11 cellular contexts compared by ENCODE assay signal in the genomic region with DNA sequence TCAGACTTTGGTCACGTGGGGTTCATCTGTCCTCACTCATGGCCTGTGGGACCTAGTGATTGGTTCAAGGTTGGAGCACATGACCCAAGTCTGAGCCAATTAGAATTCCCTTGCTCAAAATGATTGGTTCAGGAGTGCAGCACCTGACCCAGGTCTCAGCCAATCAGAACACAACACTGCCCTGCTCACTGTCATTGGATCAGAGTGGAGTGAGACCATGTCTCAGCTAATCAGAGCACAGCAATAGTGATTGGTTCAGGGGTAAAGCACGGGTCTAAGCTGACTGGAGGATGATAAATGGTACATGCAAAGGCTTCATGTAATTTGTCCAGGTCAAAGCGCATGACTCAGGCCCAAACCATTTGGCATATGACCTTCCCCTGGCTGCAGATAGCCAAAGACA.
DNase-seq lines count a peak whose midpoint lies in the region; ATAC-seq, FAIRE-seq and TF ChIP-seq lines count a peak whose summit lies in the region.
"Had no signal": no experiment of that assay in that cellular context is flagged by ENCODE, and none has a peak within 500 bp of the region (broad histone marks: within the 10 kb centered on the region; RNA-seq: fewer than 3 reads in every experiment).

No MANE protein-coding gene starts in this region.

- H3K14ac ChIP-seq in H1 (ENCODE audit: insufficient read length) = no peak overlapping the region

- no peak overlapping the region for H2BK15ac ChIP-seq in H1 (ENCODE audit: low read length)

- CTCF ChIA-PET in H1 (lab: Charles Lee; ENCODE audit: partially characterized antibody) = interaction anchor here (1.0 to 2.7 kb wide), 5 partner anchors 9 to 68 kb away, joined by 3 to 11 read pairs (median 4); no protein-coding TSS in a partner anchor

- H3K9me3 ChIP-seq in H1 (ENCODE audit: insufficient read depth in 2 of 2, low read depth in 1 of 2, low read length in 1 of 2) = no peaks in the 10 kb centered on the region

- no peak for TF ChIP-seq RAD21 in H1 (IDR thresholded peaks at IDR 0.05 in 1 of 2, conservative IDR thresholded peaks at IDR 0.05 in 1 of 2; ENCODE audit: low read depth in 2 of 2, low read length in 2 of 2)

- H4K5ac ChIP-seq in H1 (ENCODE audit: insufficient read length, low read depth, low read length) = no peak overlapping the region

- no peaks in the 10 kb centered on the region; a peak in 2 of 8 replicates for H3K36me3 ChIP-seq in H1 (ENCODE audit: control insufficient read depth in 2 of 4, insufficient read depth in 4 of 4, low read length in 3 of 4)

- H3K79me2 ChIP-seq in H1 (ENCODE audit: control insufficient read depth in 1 of 2, insufficient read depth in 2 of 2, low read length in 2 of 2) = no peaks in the 10 kb centered on the region

- TF ChIP-seq EP300 in H1 (IDR thresholded peaks at IDR 0.05; ENCODE audit: borderline replicate concordance in 1 of 2, low read depth in 2 of 2, low read length in 2 of 2) = no peak

- peaks cover 2% of the 10 kb centered on the region; the same call in 1 of the 2 replicates for H3K23me2 ChIP-seq in H1 (ENCODE audit: low read depth, low read length)

- no peak overlapping the region for H2AK5ac ChIP-seq in H1 (ENCODE audit: low read depth, low read length)

- H4K8ac ChIP-seq in H1 (ENCODE audit: extremely low read depth, insufficient read depth, low read length) = no peak overlapping the region

- H3K23ac ChIP-seq in H1 (ENCODE audit: insufficient read length) = no peak overlapping the region

- H3K9ac ChIP-seq in H1 (replicated peaks in 1 of 4; ENCODE audit: extremely low read depth in 1 of 4, low read depth in 3 of 4, low read length in 3 of 4) = no peak overlapping the region; a peak in 1 of 7 replicates

- no peak overlapping the region for H2BK5ac ChIP-seq in H1 (ENCODE audit: low read depth, low read length)

- POLR2A ChIA-PET in H1 (lab: Charles Lee; ENCODE audit: partially characterized antibody) = interaction anchor here (1.7 kb wide), 1 partner anchor 10 kb away, joined by 4 read pairs; no protein-coding TSS in a partner anchor

- no peaks in the 10 kb centered on the region; the same call in 1 of the 2 replicates for H3K79me1 ChIP-seq in H1 (ENCODE audit: low read depth, low read length)

- TF ChIP-seq CTCF in H1 (IDR thresholded peaks at IDR 0.05; ENCODE audit: control extremely low read depth in 1 of 3, insufficient read depth in 1 of 3, low read depth in 1 of 3, low read length in 3 of 3) = no peak

- 89% methylated on average over 3 of the region's 3 CpGs; no CpG with 5 or more reads in 1 of the 2 experiments for WGBS in H1 (ENCODE audit: extremely low coverage in 1 of 2, insufficient coverage in 1 of 2, insufficient read length in 1 of 2, insufficient replicate concordance in 2 of 2, low coverage in 1 of 2, low lambda C conversion rate in 2 of 2, missing lambda C conversion rate in 1 of 2), 2 experiments

- H3K18ac ChIP-seq in H1 (ENCODE audit: extremely low read depth, low read length) = no peak overlapping the region

- DNase-seq in SHP77 (lab: John Stamatoyannopoulos, UW) (peak; percentile 17 to 36), SHP77 treated with DMSO at 0.1 percent for 48 hours (lab: John Stamatoyannopoulos, UW) (no peak), RKO (ENCODE audit: low spot score) (peak; percentile 63), H1 (ENCODE audit: low read depth in 1 of 2, low spot score in 2 of 2) (no peak)
- no peak for DNase-seq in stimulated activated naive CD8-positive, alpha-beta T cell treated with anti-CD3 and anti-CD28 coated beads, Interleukin-15, Interleukin-2, amounts not matched to agents 100 U/mL and 50 U/mL, for 24 hours
- DNase-seq: T-helper 9 cell had no signal

- no peak overlapping the region for H3K4me2 ChIP-seq in H1 (ENCODE audit: insufficient read depth in 1 of 2, low read depth in 2 of 2, low read length in 2 of 2)

- H3K4me1 ChIP-seq in H1 (replicated peaks in 1 of 4; ENCODE audit: control insufficient read depth in 3 of 4, insufficient read depth in 4 of 4, low read length in 3 of 4) = peaks cover 3 to 9% (median 5%) of the 10 kb centered on the region in 4 experiments; a peak in 5 of 7 replicates

- H3K4me3 ChIP-seq in H1 (ENCODE audit: extremely low read depth in 1 of 4, insufficient read depth in 2 of 4, low read depth in 3 of 4, low read length in 4 of 4) = no peak overlapping the region
- H3K4me3 ChIP-seq: skin epidermis had no signal

- no peaks in the 10 kb centered on the region for H4K20me1 ChIP-seq in H1 (replicated peaks in 1 of 2; ENCODE audit: control insufficient read depth in 1 of 2, insufficient read depth in 2 of 2, low read length in 2 of 2)

- no peak overlapping the region for H3K4ac ChIP-seq in H1 (replicated peaks; ENCODE audit: insufficient read length, low read depth, low read length)

- no peak overlapping the region for H2BK20ac ChIP-seq in H1 (ENCODE audit: low read length)

- peak; percentile 25 for ATAC-seq in stimulated activated naive CD8-positive, alpha-beta T cell treated with anti-CD3 and anti-CD28 coated beads, Interleukin-15, Interleukin-2, amounts not matched to agents 100 U/mL and 50 U/mL, for 24 hours
- ATAC-seq in HG03439 (IDR thresholded peaks at IDR 0.05; ENCODE audit: unreplicated experiment) = no peak
- no peak for ATAC-seq in GM21576 (IDR thresholded peaks at IDR 0.05; ENCODE audit: unreplicated experiment)
- ATAC-seq in HG03175 (IDR thresholded peaks at IDR 0.05; ENCODE audit: unreplicated experiment) = no peak

- FAIRE-seq in H1 (lab: Jason Lieb, UNC) = no peak
- FAIRE-seq: islet of Langerhans had no signal

- no peaks in the 10 kb centered on the region; a peak in 1 of 7 replicates for H3K27me3 ChIP-seq in H1 (replicated peaks in 1 of 4; ENCODE audit: control insufficient read depth in 3 of 4, extremely low read depth in 1 of 4, insufficient read depth in 3 of 4, low read length in 3 of 4)

- H3K27ac ChIP-seq in H1 (ENCODE audit: low read depth, low read length) = no peak overlapping the region

- no peak overlapping the region for H2BK120ac ChIP-seq in H1 (replicated peaks; ENCODE audit: low read depth, low read length)

- H2BK12ac ChIP-seq in H1 (ENCODE audit: low read depth, low read length) = no peak overlapping the region

- no peak overlapping the region for H2AFZ ChIP-seq in H1 (ENCODE audit: low read length)

- H4K91ac ChIP-seq in H1 (replicated peaks; ENCODE audit: insufficient read length, low read length) = no peak overlapping the region

- H3K56ac ChIP-seq in H1 (replicated peaks; ENCODE audit: insufficient read length, low read depth, low read length) = no peak overlapping the region

- TF ChIP-seq POLR2A in H1 (IDR thresholded peaks at IDR 0.05; ENCODE audit: control extremely low read depth in 1 of 2, low read depth in 2 of 2, low read length in 2 of 2) = no peak

TF ChIP-seq in H1, 55 proteins besides CTCF, POLR2A, EP300 and RAD21:
- TF ChIP-seq USF2 (IDR thresholded peaks at IDR 0.05; ENCODE audit: low read length) = peak; percentile 78
- peak; percentile 69; the same call in 1 of the 2 replicates for TF ChIP-seq ATF3 (IDR thresholded peaks at IDR 0.05; ENCODE audit: insufficient read depth, low read depth, low read length)
- peak; percentile 71 for TF ChIP-seq SP1 (IDR thresholded peaks at IDR 0.05; ENCODE audit: low read depth, low read length)
- no peak for TF ChIP-seq FOSL1 (IDR thresholded peaks at IDR 0.05; ENCODE audit: insufficient read depth, low read depth, low read length)
- TF ChIP-seq, protein P1, sequence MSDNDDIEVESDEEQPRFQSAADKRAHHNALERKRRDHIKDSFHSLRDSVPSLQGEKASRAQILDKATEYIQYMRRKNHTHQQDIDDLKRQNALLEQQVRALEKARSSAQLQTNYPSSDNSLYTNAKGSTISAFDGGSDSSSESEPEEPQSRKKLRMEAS (IDR thresholded peaks at IDR 0.05) = peak; percentile 36; the same call in 1 of the 2 replicates

Comparison
In these comparisons a context has a peak if more than half of its experiments do, and no peak if none do; other contexts are left out.
1. DNase-seq: peak in SHP77 (2 of 2) and RKO (single experiment); none in SHP77 treated with DMSO at 0.1 percent for 48 hours (single experiment), H1 (0 of 2) and stimulated activated naive CD8-positive, alpha-beta T cell treated with anti-CD3 and anti-CD28 coated beads, Interleukin-15, Interleukin-2, amounts not matched to agents 100 U/mL and 50 U/mL, for 24 hours (single experiment).